In the genomic region with DNA sequence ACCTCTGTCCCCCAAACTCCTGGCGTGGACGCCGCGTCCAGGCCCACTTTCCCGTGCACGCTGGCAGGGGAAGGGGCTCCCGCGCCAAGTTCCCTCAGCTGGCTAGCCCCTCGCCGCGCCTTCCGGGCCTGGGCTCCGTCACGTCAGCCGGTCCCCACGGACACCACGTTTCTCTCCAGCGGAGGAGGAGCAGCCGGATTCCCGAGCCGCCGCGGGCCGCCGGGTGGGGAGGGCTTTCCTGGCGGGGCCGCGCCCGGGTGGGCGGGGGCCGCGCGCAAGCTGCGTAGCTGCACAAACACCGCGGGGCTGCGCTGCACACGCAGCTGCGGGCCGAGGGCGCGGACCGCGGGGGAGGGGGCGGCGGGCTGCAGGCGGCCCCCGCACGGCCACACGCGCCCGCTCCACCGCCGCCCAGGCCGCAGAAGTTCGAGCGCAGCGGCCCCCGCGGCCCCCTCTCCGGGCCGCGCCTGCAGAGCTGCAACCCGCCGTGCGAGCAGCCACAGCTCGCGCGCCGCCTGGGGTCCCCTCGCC, we compare ENCODE assay signal across 8 cellular contexts. TPM values are rescaled to one million over a fixed set of nuclear protein-coding genes. Genes with fewer than 3 reads are reported as not detected.
DNase-seq lines count a peak whose midpoint lies in the region; ATAC-seq, FAIRE-seq and TF ChIP-seq lines count a peak whose summit lies in the region.

No MANE protein-coding gene starts in this region.

- H4K5ac ChIP-seq in IMR-90 (ENCODE audit: low read depth, low read length), result peak overlapping the region; percentile 38; the same call in 1 of the 2 replicates

- peak overlapping the region; percentile 88 for H3K27ac ChIP-seq in DND-41 (ENCODE audit: low read length)
- peak overlapping the region; percentile 97 for H3K27ac ChIP-seq in IMR-90 (ENCODE audit: insufficient read depth, low read length)
- peak overlapping the region; percentile 89 for H3K27ac ChIP-seq in epithelial cell of prostate
- peak overlapping the region; percentile 97 to 99 for H3K27ac ChIP-seq in thoracic aorta

- H4K20me1 ChIP-seq in DND-41 (ENCODE audit: insufficient read depth, low read length) (peaks cover 81% of the 10 kb centered on the region), IMR-90 (ENCODE audit: insufficient read depth, low read length) (peaks cover 66% of the 10 kb centered on the region)

- FAIRE-seq in RCC 7860 (lab: Jason Lieb, UNC), result no peak

- H2AK9ac ChIP-seq in IMR-90 (replicated peaks; ENCODE audit: low read depth, low read length, poor library complexity), result peak overlapping the region; percentile 86

- no peaks in the 10 kb centered on the region for H3K27me3 Mint-ChIP-seq in activated CD8-positive, alpha-beta memory T cell treated with anti-CD3 and anti-CD28 coated beads, Interleukin-2, amount 10 ng/mL, durations not matched to agents 7 days and 5 days

- peak overlapping the region; percentile 66 to 74; a peak in 3 of 4 replicates for H4K8ac ChIP-seq in IMR-90 (ENCODE audit: low read depth in 2 of 2, low read length in 2 of 2)

- peak overlapping the region; percentile 85 for H3K4ac ChIP-seq in IMR-90 (ENCODE audit: low read depth, low read length)

- H3K27me3 ChIP-seq in DND-41 (ENCODE audit: insufficient read depth, low read length, poor library complexity) (no peaks in the 10 kb centered on the region), IMR-90 (ENCODE audit: control insufficient read depth, insufficient read depth, low read length) (no peaks in the 10 kb centered on the region), mononuclear cell (ENCODE audit: insufficient read depth, low read length) (no peaks in the 10 kb centered on the region), thoracic aorta (replicated peaks; ENCODE audit: insufficient read depth) (no peaks in the 10 kb centered on the region)

- peak overlapping the region; percentile 85 for H3K9ac ChIP-seq in DND-41 (ENCODE audit: low read depth, low read length)
- H3K9ac ChIP-seq in IMR-90 (ENCODE audit: low read depth, low read length), result peak overlapping the region; percentile 97

- peak; percentile 9 for TF ChIP-seq CTCF in DND-41 (IDR thresholded peaks at IDR 0.05; ENCODE audit: borderline replicate concordance, extremely low read depth, low read length, poor library complexity, severe bottlenecking)
- TF ChIP-seq CTCF in IMR-90 (conservative IDR thresholded peaks at IDR 0.05; ENCODE audit: low read depth, low read length), result no peak
- TF ChIP-seq CTCF in thoracic aorta (IDR thresholded peaks at IDR 0.05), result no peak

- H2BK120ac ChIP-seq in IMR-90 (ENCODE audit: low read depth, low read length), result peak overlapping the region; percentile 43; the same call in 1 of the 2 replicates

- peaks cover 60% of the 10 kb centered on the region for H3K4me1 ChIP-seq in DND-41 (ENCODE audit: insufficient read depth, low read length)
- peaks cover 48% of the 10 kb centered on the region for H3K4me1 ChIP-seq in IMR-90 (ENCODE audit: control insufficient read depth, insufficient read depth, low read length)
- peaks cover 88% of the 10 kb centered on the region for H3K4me1 ChIP-seq in mononuclear cell (ENCODE audit: insufficient read depth, low read length)
- H3K4me1 ChIP-seq in thoracic aorta (ENCODE audit: control insufficient read depth in 1 of 2, low read depth in 2 of 2), result peaks cover 64 to 86% of the 10 kb centered on the region in 2 donors

- ATAC-seq in DND-41 (ENCODE audit: insufficient read depth, low read depth), result peak; percentile 27
- ATAC-seq in IMR-90 (ENCODE audit: low read depth), result peak; percentile 28
- ATAC-seq in activated CD8-positive, alpha-beta memory T cell treated with anti-CD3 and anti-CD28 coated beads, Interleukin-2, amount 10 ng/mL, durations not matched to agents 7 days and 5 days, result no peak
- peak; percentile 11 for ATAC-seq in thoracic aorta (ENCODE audit: insufficient number of reproducible peaks, low FRiP score, low read depth)
- no peak for ATAC-seq in GM21360 (IDR thresholded peaks at IDR 0.05; ENCODE audit: unreplicated experiment)

- H3K14ac ChIP-seq in IMR-90 (replicated peaks; ENCODE audit: low read depth, low read length), result peak overlapping the region; percentile 91

- H3K27ac Mint-ChIP-seq in activated CD8-positive, alpha-beta memory T cell treated with anti-CD3 and anti-CD28 coated beads, Interleukin-2, amount 10 ng/mL, durations not matched to agents 7 days and 5 days, result peak overlapping the region; percentile 92

- H3K36me3 Mint-ChIP-seq in activated CD8-positive, alpha-beta memory T cell treated with anti-CD3 and anti-CD28 coated beads, Interleukin-2, amount 10 ng/mL, durations not matched to agents 7 days and 5 days, result peaks cover 11% of the 10 kb centered on the region

- BruUV-seq in IMR-90 (replicated peaks; lab: Mats Ljungman, UMichigan), result no TSS peak

- no peaks in the 10 kb centered on the region; the same call in 1 of the 2 replicates for H3K36me3 ChIP-seq in DND-41 (ENCODE audit: insufficient read depth, low read length)
- no peaks in the 10 kb centered on the region; the same call in 1 of the 2 replicates for H3K36me3 ChIP-seq in IMR-90 (ENCODE audit: control insufficient read depth, insufficient read depth, low read length)
- H3K36me3 ChIP-seq in thoracic aorta, result no peaks in the 10 kb centered on the region

- H3K56ac ChIP-seq in IMR-90 (ENCODE audit: extremely low read depth, insufficient read depth, low read length), result no peak overlapping the region

- H4K91ac ChIP-seq in IMR-90 (ENCODE audit: insufficient read depth, low read depth, low read length), result peak overlapping the region; percentile 83; the same call in 1 of the 2 replicates

- H3K79me1 ChIP-seq in IMR-90 (ENCODE audit: low read depth in 1 of 2, low read length in 2 of 2), result peaks cover 33 to 88% of the 10 kb centered on the region in 2 experiments

- WGBS in IMR-90 (ENCODE audit: extremely low coverage in 2 of 2, insufficient read length in 1 of 2), 2 experiments, result 0% methylated on average over 48 of the region's 71 CpGs; no CpG with 5 or more reads in 1 of the 2 experiments

- peak overlapping the region; percentile 82; the same call in 1 of the 2 replicates for H2AK5ac ChIP-seq in IMR-90 (ENCODE audit: low read depth, low read length)

- peak; percentile 71 for DNase-seq in DND-41
- DNase-seq in IMR-90, result peak; percentile 50
- DNase-seq in activated CD8-positive, alpha-beta memory T cell treated with anti-CD3 and anti-CD28 coated beads, Interleukin-2, amount 10 ng/mL, durations not matched to agents 7 days and 5 days, result peak; percentile 69
- no peak for DNase-seq in epithelial cell of prostate (ENCODE audit: low read depth, low spot score)
- no peak for DNase-seq in thoracic aorta (ENCODE audit: low spot score)
- DNase-seq in RCC 7860 (ENCODE audit: low spot score), result no peak

- intact Hi-C loops in IMR-90 (cut with micrococcal nuclease), result loop anchor here (5.0 kb wide), 1 partner anchor 37 kb away; no protein-coding TSS in a partner anchor

- peak overlapping the region; percentile 90 for H2BK5ac ChIP-seq in IMR-90 (ENCODE audit: low read depth, low read length, poor library complexity, severe bottlenecking)

- H3K9me1 ChIP-seq in IMR-90 (ENCODE audit: insufficient read depth, low read length), result peaks cover 43% of the 10 kb centered on the region

- no peak overlapping the region for H2BK20ac ChIP-seq in IMR-90 (ENCODE audit: low read depth, low read length)

- CTCF ChIA-PET in IMR-90 (lab: Yijun Ruan, JAX), result interaction anchor here (0.6 to 2.1 kb wide), 4 partner anchors 10 to 786 kb away, joined by 3 to 9 read pairs (median 6); no protein-coding TSS in a partner anchor
- CTCF ChIA-PET in activated CD8-positive, alpha-beta memory T cell treated with anti-CD3 and anti-CD28 coated beads, Interleukin-2, amount 10 ng/mL, durations not matched to agents 7 days and 5 days (lab: Charles Lee), result interaction anchor here (1.2 to 14.1 kb wide), 12 partner anchors 10 to 92 kb away, joined by 4 to 151 read pairs (median 30); a partner anchor contains a TSS

- H3K4me3 Mint-ChIP-seq in activated CD8-positive, alpha-beta memory T cell treated with anti-CD3 and anti-CD28 coated beads, Interleukin-2, amount 10 ng/mL, durations not matched to agents 7 days and 5 days, result peak overlapping the region; percentile 85

- H3K9me3 ChIP-seq in DND-41 (ENCODE audit: insufficient read depth, low read length, severe bottlenecking), result no peaks in the 10 kb centered on the region
- H3K9me3 ChIP-seq in IMR-90 (ENCODE audit: control insufficient read depth, insufficient read depth, low read length), result no peaks in the 10 kb centered on the region
- H3K9me3 ChIP-seq in mononuclear cell (ENCODE audit: low read depth, low read length), result no peaks in the 10 kb centered on the region
- no peaks in the 10 kb centered on the region for H3K9me3 ChIP-seq in thoracic aorta

- peaks cover 80% of the 10 kb centered on the region for H3K4me1 Mint-ChIP-seq in activated CD8-positive, alpha-beta memory T cell treated with anti-CD3 and anti-CD28 coated beads, Interleukin-2, amount 10 ng/mL, durations not matched to agents 7 days and 5 days

- H2AFZ ChIP-seq in DND-41 (ENCODE audit: low read depth, low read length) (peak overlapping the region; percentile 89), IMR-90 (replicated peaks; ENCODE audit: low read length, poor library complexity) (peak overlapping the region; percentile 81)

- no peak for TF ChIP-seq POLR2A in IMR-90 (IDR thresholded peaks at IDR 0.05; ENCODE audit: low read depth, low read length)

- H2BK15ac ChIP-seq in IMR-90 (ENCODE audit: low read depth, low read length), result no peak overlapping the region

- in situ Hi-C loops in IMR-90 (cut with MboI; ENCODE audit: low sequenced_read_pairs), result no loop called here

- H3K23ac ChIP-seq in IMR-90 (ENCODE audit: low read depth, low read length), result peak overlapping the region; percentile 42; the same call in 1 of the 2 replicates

- H3K9me3 Mint-ChIP-seq in activated CD8-positive, alpha-beta memory T cell treated with anti-CD3 and anti-CD28 coated beads, Interleukin-2, amount 10 ng/mL, durations not matched to agents 7 days and 5 days (ENCODE audit: low read depth), result no peaks in the 10 kb centered on the region

- peak overlapping the region; percentile 73 to 93; a peak in 3 of 4 replicates for H3K4me3 ChIP-seq in DND-41 (ENCODE audit: low read depth in 1 of 2, low read length in 2 of 2)
- H3K4me3 ChIP-seq in IMR-90 (ENCODE audit: insufficient read depth, low read depth, low read length), result peak overlapping the region; percentile 89
- peak overlapping the region; percentile 66 for H3K4me3 ChIP-seq in mononuclear cell (ENCODE audit: low read length)
- peak overlapping the region; percentile 88 for H3K4me3 ChIP-seq in thoracic aorta

- H3K18ac ChIP-seq in IMR-90 (ENCODE audit: low read depth, low read length), result peak overlapping the region; percentile 83; the same call in 1 of the 2 replicates

- dilution Hi-C loops in IMR-90 (cut with HindIII; ENCODE audit: low sequenced_read_pairs, unreplicated experiment), result no loop called here

- no peak for TF ChIP-seq RAD21 in IMR-90 (IDR thresholded peaks at IDR 0.05; ENCODE audit: low read length)

- POLR2A ChIA-PET in IMR-90 (lab: Charles Lee; ENCODE audit: unreplicated experiment), result interaction anchor here (0.6 to 1.8 kb wide), 5 partner anchors 18 to 38 kb away, joined by 3 to 7 read pairs (median 5); no protein-coding TSS in a partner anchor

- peaks cover 81% of the 10 kb centered on the region for H3K79me2 ChIP-seq in DND-41 (ENCODE audit: insufficient read depth, low read length)

- peak overlapping the region; percentile 95 for H3K4me2 ChIP-seq in DND-41 (ENCODE audit: insufficient read depth, low read length)
- H3K4me2 ChIP-seq in IMR-90 (ENCODE audit: low read depth, low read length), result peak overlapping the region; percentile 96

RNA-seq across cellular contexts. Expression of a gene that starts 45.1 kb away (rescaled TPM):
- total RNA-seq in IMR-90 (2012; rRNA removed) (6.5 and 7.5 TPM in 2 replicates), mononuclear cell (23.2 TPM), thoracic aorta (10 to 100 TPM; 27.3 to 37.4 TPM)
- 21.0 and 28.2 TPM in 2 replicates for polyA plus RNA-seq in IMR-90 (2012; rRNA removed)
- 22.6 and 27.0 TPM in 2 replicates for polyA plus RNA-seq in IMR-90 (2012; cell fraction: cytosol; rRNA removed)
- 13.7 and 19.3 TPM in 2 replicates for polyA plus RNA-seq in IMR-90 (2012; cell fraction: nucleus; rRNA removed; ENCODE audit: low replicate concordance)
- 10 to 100 TPM; 27.1 to 36.6 TPM for total RNA-seq in activated CD8-positive, alpha-beta memory T cell treated with anti-CD3 and anti-CD28 coated beads, Interleukin-2, amount 10 ng/mL, durations not matched to agents 7 days and 5 days

Comparison
In these comparisons a context has a peak if more than half of its experiments do, and no peak if none do; other contexts are left out.
1. ATAC-seq: peak in DND-41 (single experiment), IMR-90 (single experiment) and thoracic aorta (single experiment); none in activated CD8-positive, alpha-beta memory T cell treated with anti-CD3 and anti-CD28 coated beads, Interleukin-2, amount 10 ng/mL, durations not matched to agents 7 days and 5 days (single experiment) and GM21360 (single experiment).
2. DNase-seq: peak in DND-41 (single experiment), IMR-90 (single experiment) and activated CD8-positive, alpha-beta memory T cell treated with anti-CD3 and anti-CD28 coated beads, Interleukin-2, amount 10 ng/mL, durations not matched to agents 7 days and 5 days (single experiment); none in epithelial cell of prostate (single experiment), thoracic aorta (single experiment) and RCC 7860 (single experiment).
3. Peak in every context shown above with its lines, with median percentiles within 50 percentile points of each other: H3K27ac ChIP-seq and H3K4me3 ChIP-seq.